20 cellular contexts compared by ENCODE assay signal in genomic region chr2:230429513-230429912, GRCh38.
"Had no signal": no experiment of that assay in that cellular context is flagged by ENCODE, and none has a peak within 500 bp of the region (broad histone marks: within the 10 kb centered on the region; RNA-seq: fewer than 3 reads in every experiment).

No MANE protein-coding gene starts in this region.

- DNase-seq: activated CD4-positive, alpha-beta T cell treated with anti-CD3 and anti-CD28 coated beads for 1 hour; activated CD4-positive, alpha-beta T cell treated with anti-CD3 and anti-CD28 coated beads, Interleukin-2, amount 50 U/mL, for 1 hour; activated CD8-positive, alpha-beta memory T cell treated with anti-CD3 and anti-CD28 coated beads for 24 hours; activated CD8-positive, alpha-beta memory T cell treated with anti-CD3 and anti-CD28 coated beads, Interleukin-2, amount 50 U/mL, for 4 hours; activated naive CD4-positive, alpha-beta T cell treated with anti-CD3 and anti-CD28 coated beads, Interleukin-2, amount 50 U/mL, for 16 hours; activated T-cell treated with anti-CD3 and anti-CD28 coated beads, Interleukin-2, amount 50 U/mL, for 24 hours; adrenal gland; brain microvascular endothelial cell; central memory CD4-positive, alpha-beta T cell; effector memory CD4-positive, alpha-beta T cell; foreskin keratinocyte; lower lobe of right lung; naive thymus-derived CD4-positive, alpha-beta T cell; sigmoid colon; stimulated activated CD4-positive, alpha-beta T cell treated with anti-CD3 and anti-CD28 coated beads, Interleukin-15, amount 100 ng/mL, for 24 hours; stimulated activated naive CD4-positive, alpha-beta T cell; SW 1271; tibial artery; WERI-Rb-1 had no signal

- ATAC-seq: foreskin keratinocyte; left lobe of liver; lower lobe of right lung; naive thymus-derived CD4-positive, alpha-beta T cell had no signal

- H3K27me3 Mint-ChIP-seq: activated T-cell treated with anti-CD3 and anti-CD28 coated beads, Interleukin-2, amount 50 U/mL, for 24 hours; naive thymus-derived CD4-positive, alpha-beta T cell had no signal

- H3K4me3 Mint-ChIP-seq: activated T-cell treated with anti-CD3 and anti-CD28 coated beads, Interleukin-2, amount 50 U/mL, for 24 hours had no signal
